ENCODE assay signal across 1 cellular context in genomic region chr17:82658331-82658730, GRCh38.
TF ChIP-seq lines count a peak whose summit lies in the region.

No MANE protein-coding gene starts in this region.

TF ChIP-seq in H1, 55 proteins besides CTCF, POLR2A, EP300 and RAD21:
- TF ChIP-seq SRF (IDR thresholded peaks at IDR 0.05; ENCODE audit: low read depth, low read length) = no peak
- TF ChIP-seq MAFK (IDR thresholded peaks at IDR 0.05; ENCODE audit: low read depth, low read length) = no peak
- TF ChIP-seq MAX (IDR thresholded peaks at IDR 0.05) = no peak
- TF ChIP-seq TAF1 (IDR thresholded peaks at IDR 0.05; ENCODE audit: low read depth, low read length) = no peak
- no peak for TF ChIP-seq KDM4A (IDR thresholded peaks at IDR 0.05; ENCODE audit: low read depth, low read length, severe bottlenecking)
- no peak for TF ChIP-seq RBBP5 (IDR thresholded peaks at IDR 0.05; ENCODE audit: borderline replicate concordance, low read depth, low read length)
- TF ChIP-seq SIX5 (IDR thresholded peaks at IDR 0.05; ENCODE audit: low read depth, low read length) = no peak
- TF ChIP-seq GABPA (IDR thresholded peaks at IDR 0.05; ENCODE audit: borderline replicate concordance, insufficient read depth, low read length) = no peak
- no peak for TF ChIP-seq EZH2 (IDR thresholded peaks at IDR 0.05; ENCODE audit: low read depth, low read length, severe bottlenecking)
- no peak for TF ChIP-seq RXRA (IDR thresholded peaks at IDR 0.05; ENCODE audit: insufficient read depth, low read depth, low read length)
- TF ChIP-seq CHD7 (IDR thresholded peaks at IDR 0.05; ENCODE audit: insufficient replicate concordance, low read length) = no peak
- no peak for TF ChIP-seq ATF2 (IDR thresholded peaks at IDR 0.05; ENCODE audit: low read length)
- TF ChIP-seq CREB1 (IDR thresholded peaks at IDR 0.05) = no peak
- TF ChIP-seq USF2 (IDR thresholded peaks at IDR 0.05; ENCODE audit: low read length) = no peak
- TF ChIP-seq TBP (IDR thresholded peaks at IDR 0.05; ENCODE audit: low read depth, low read length) = no peak
- TF ChIP-seq SUZ12 (IDR thresholded peaks at IDR 0.05; ENCODE audit: low read length) = no peak
- TF ChIP-seq RFX5 (IDR thresholded peaks at IDR 0.05; ENCODE audit: borderline replicate concordance, low read depth, low read length) = no peak
- no peak for TF ChIP-seq PHF8 (conservative IDR thresholded peaks at IDR 0.05; ENCODE audit: low read depth, low read length)
- no peak for TF ChIP-seq NANOG (IDR thresholded peaks at IDR 0.05; ENCODE audit: insufficient read depth, low read depth, low read length, poor library complexity, severe bottlenecking)
- TF ChIP-seq E2F6 (IDR thresholded peaks at IDR 0.05) = no peak
